In genomic region chrX:48166322-48166721, GRCh38 we compare ENCODE assay signal across 14 cellular contexts. TPM values are rescaled to one million over a fixed set of nuclear protein-coding genes. Genes with fewer than 3 reads are reported as not detected.
"Had no signal": no experiment of that assay in that cellular context is flagged by ENCODE, and none has a peak within 500 bp of the region (broad histone marks: within the 10 kb centered on the region; RNA-seq: fewer than 3 reads in every experiment).

No MANE protein-coding gene starts in this region.

RNA-seq across cellular contexts. Expression of gene SSX5, which starts 30.3 kb away (rescaled TPM):
- total RNA-seq: activated B cell treated with CpG ODN at 0.5 μM for 24 hours; activated CD4-positive, alpha-beta memory T cell treated with anti-CD3 and anti-CD28 coated beads for 36 hours; activated CD4-positive, alpha-beta memory T cell treated with anti-CD3 and anti-CD28 coated beads, Interleukin-2, amount 10 ng/mL, durations not matched to agents 7 days and 5 days; activated CD4-positive, alpha-beta T cell treated with anti-CD3 and anti-CD28 coated beads for 36 hours; activated CD4-positive, alpha-beta T cell treated with anti-CD3 and anti-CD28 coated beads, Interleukin-2, amount 10 ng/mL, durations not matched to agents 24 days and 14 days; activated CD4-positive, alpha-beta T cell treated with anti-CD3 and anti-CD28 coated beads, Interleukin-2, amount 10 ng/mL, durations not matched to agents 7 days and 5 days; activated CD8-positive, alpha-beta memory T cell treated with anti-CD3 and anti-CD28 coated beads for 36 hours; activated CD8-positive, alpha-beta memory T cell treated with anti-CD3 and anti-CD28 coated beads, Interleukin-2, amount 10 ng/mL, durations not matched to agents 7 days and 5 days; activated CD8-positive, alpha-beta T cell treated with anti-CD3 and anti-CD28 coated beads for 36 hours; activated CD8-positive, alpha-beta T cell treated with anti-CD3 and anti-CD28 coated beads, Interleukin-2, amount 10 ng/mL, durations not matched to agents 7 days and 5 days; T-helper 1 cell treated with Interleukin-12 subunit alpha and Interleukin-12 subunit beta and Interleukin-4 antibody, amounts not matched to agents 30 ng/mL and 1 ng/mL, for 36 hours; T-helper 17 cell; T-helper 2 cell treated with Interferon-gamma antibody and Interleukin-4, amounts not matched to agents 100 ng/mL and 5 ng/mL, for 36 hours; WTC11 had no signal

RNA-seq across cellular contexts. Expression of gene SPACA5B, which starts 35.9 kb away (rescaled TPM):
- total RNA-seq: activated B cell treated with CpG ODN at 0.5 μM for 24 hours; activated CD4-positive, alpha-beta memory T cell treated with anti-CD3 and anti-CD28 coated beads for 36 hours; activated CD4-positive, alpha-beta memory T cell treated with anti-CD3 and anti-CD28 coated beads, Interleukin-2, amount 10 ng/mL, durations not matched to agents 7 days and 5 days; activated CD4-positive, alpha-beta T cell treated with anti-CD3 and anti-CD28 coated beads for 36 hours; activated CD4-positive, alpha-beta T cell treated with anti-CD3 and anti-CD28 coated beads, Interleukin-2, amount 10 ng/mL, durations not matched to agents 24 days and 14 days; activated CD4-positive, alpha-beta T cell treated with anti-CD3 and anti-CD28 coated beads, Interleukin-2, amount 10 ng/mL, durations not matched to agents 7 days and 5 days; activated CD8-positive, alpha-beta memory T cell treated with anti-CD3 and anti-CD28 coated beads for 36 hours; activated CD8-positive, alpha-beta memory T cell treated with anti-CD3 and anti-CD28 coated beads, Interleukin-2, amount 10 ng/mL, durations not matched to agents 7 days and 5 days; activated CD8-positive, alpha-beta T cell treated with anti-CD3 and anti-CD28 coated beads for 36 hours; activated CD8-positive, alpha-beta T cell treated with anti-CD3 and anti-CD28 coated beads, Interleukin-2, amount 10 ng/mL, durations not matched to agents 7 days and 5 days; T-helper 1 cell treated with Interleukin-12 subunit alpha and Interleukin-12 subunit beta and Interleukin-4 antibody, amounts not matched to agents 30 ng/mL and 1 ng/mL, for 36 hours; T-helper 17 cell; T-helper 2 cell treated with Interferon-gamma antibody and Interleukin-4, amounts not matched to agents 100 ng/mL and 5 ng/mL, for 36 hours; WTC11 had no signal
